Comparison of ENCODE assay signal across 9 cellular contexts in genomic region chr14:87615822-87616679, GRCh38.
DNase-seq lines count a peak whose midpoint lies in the region; TF ChIP-seq lines count a peak whose summit lies in the region.
"Had no signal": no experiment of that assay in that cellular context is flagged by ENCODE, and none has a peak within 500 bp of the region (broad histone marks: within the 10 kb centered on the region; RNA-seq: fewer than 3 reads in every experiment).

No MANE protein-coding gene starts in this region.

- intact Hi-C loops in A673 (cut with micrococcal nuclease; ENCODE audit: unreplicated experiment), result loop anchor here (5.0 to 10.0 kb wide), 4 partner anchors 271 to 611 kb away; no protein-coding TSS in a partner anchor

- no peak overlapping the region for H3K4me3 ChIP-seq in A673 (ENCODE audit: low read depth, low read length, poor library complexity, severe bottlenecking)
- H3K4me3 ChIP-seq in HEK293 (ENCODE audit: low read depth, low read length), result no peak overlapping the region
- no peak overlapping the region for H3K4me3 ChIP-seq in NB4 (ENCODE audit: low read depth, low read length)

- DNase-seq in A673 (ENCODE audit: low spot score), result peak; percentile 75
- DNase-seq in GM10266 (ENCODE audit: extremely low spot score), result peak; percentile 47
- DNase-seq in NB4 (ENCODE audit: low read depth), result peak; percentile 57
- DNase-seq in UCSD-AML1 (lab: John Stamatoyannopoulos, UW; ENCODE audit: unreplicated experiment), result peak; percentile 26
- DNase-seq in erythroblast (lab: John Stamatoyannopoulos, UW), result peak; percentile 26 to 66
- peak; percentile 75 for DNase-seq in neural crest cell (ENCODE audit: low read depth, low spot score)
- DNase-seq in cerebellar nuclear complex (lab: John Stamatoyannopoulos, UW), result no peak

- no peaks in the 10 kb centered on the region for H3K27me3 ChIP-seq in A673 (replicated peaks; ENCODE audit: insufficient read depth, low read depth, low read length, poor library complexity)

- no peaks in the 10 kb centered on the region for H3K4me1 Mint-ChIP-seq in neural crest cell
- H3K4me1 Mint-ChIP-seq: memory B cell had no signal

- no peaks in the 10 kb centered on the region for H3K27me3 Mint-ChIP-seq in neural crest cell (ENCODE audit: low read depth)
- H3K27me3 Mint-ChIP-seq: memory B cell had no signal

- TF ChIP-seq CTCF in A673 (conservative IDR thresholded peaks at IDR 0.05; ENCODE audit: low read depth, low read length) (peak; percentile 84), GM10266 (IDR thresholded peaks at IDR 0.05; ENCODE audit: control insufficient read depth, insufficient read depth, low read depth, missing control alignments) (peak; percentile 75), HEK293 (tag by site-specific recombination; IDR thresholded peaks at IDR 0.05) (no peak), NB4 (IDR thresholded peaks at IDR 0.05; ENCODE audit: low read depth, low read length) (peak; percentile 67), neural crest cell (conservative IDR thresholded peaks at IDR 0.05) (peak; percentile 90)

- POLR2A ChIA-PET in A673 (lab: Charles Lee; ENCODE audit: low non-redundant PET), result no interaction called here
- POLR2A ChIA-PET in HEK293 (lab: Yijun Ruan, JAX), result no interaction called here

- TF ChIP-seq POLR2A in NB4 (IDR thresholded peaks at IDR 0.05; ENCODE audit: extremely low read depth, insufficient read length) (no peak), erythroblast (IDR thresholded peaks at IDR 0.05; ENCODE audit: low read length) (no peak)

- CTCF ChIA-PET in A673 (lab: Charles Lee), result no interaction called here
- CTCF ChIA-PET in HEK293 (lab: Yijun Ruan, JAX), result interaction anchor here (0.6 to 1.4 kb wide), 7 partner anchors 8 to 984 kb away, joined by 3 to 5 read pairs (median 5); no protein-coding TSS in a partner anchor

- H3K4me3 Mint-ChIP-seq in neural crest cell, result no peak overlapping the region
- H3K4me3 Mint-ChIP-seq: memory B cell had no signal

- H3K36me3 ChIP-seq in A673 (ENCODE audit: insufficient read depth, low read length, poor library complexity, severe bottlenecking) (no peaks in the 10 kb centered on the region), HEK293 (ENCODE audit: control insufficient read depth in 2 of 2, insufficient read depth in 1 of 2, low read length in 2 of 2) (no peaks in the 10 kb centered on the region)

- no peak overlapping the region for H3K27ac Mint-ChIP-seq in neural crest cell (ENCODE audit: unreplicated experiment)
- H3K27ac Mint-ChIP-seq: memory B cell had no signal

- H3K27ac ChIP-seq in A673 (ENCODE audit: low read depth, low read length, poor library complexity, severe bottlenecking) (no peak overlapping the region), HEK293 (ENCODE audit: extremely low read depth, low read depth, low read length) (no peak overlapping the region)

- no TSS peak for BruUV-seq in A673 (replicated peaks; lab: Mats Ljungman, UMichigan)

- peaks cover 6% of the 10 kb centered on the region for H3K4me1 ChIP-seq in A673 (ENCODE audit: insufficient read depth, low read length, poor library complexity, severe bottlenecking)
- H3K4me1 ChIP-seq in HEK293 (ENCODE audit: control insufficient read depth, insufficient read depth, low read length), result no peaks in the 10 kb centered on the region

- peaks cover 9% of the 10 kb centered on the region for H3K9me3 Mint-ChIP-seq in neural crest cell

- H3K9me3 ChIP-seq in A673 (ENCODE audit: low read depth, low read length, poor library complexity, severe bottlenecking) (peaks cover 2% of the 10 kb centered on the region), HEK293 (ENCODE audit: control insufficient read depth, insufficient read depth, low read depth, low read length) (no peaks in the 10 kb centered on the region)

- H3K36me3 Mint-ChIP-seq in neural crest cell (ENCODE audit: low read depth), result no peaks in the 10 kb centered on the region
- H3K36me3 Mint-ChIP-seq: memory B cell had no signal

TF ChIP-seq in HEK293, 187 proteins besides CTCF, POLR2A, EP300 and RAD21:
- TF ChIP-seq ZNF138 (tag by site-specific recombination; IDR thresholded peaks at IDR 0.05; ENCODE audit: borderline replicate concordance), result no peak
- TF ChIP-seq ZNF654 (tag by site-specific recombination; IDR thresholded peaks at IDR 0.05; ENCODE audit: low read depth), result peak; percentile 55
- no peak for TF ChIP-seq ZNF837 (tag by site-specific recombination; IDR thresholded peaks at IDR 0.05)
- TF ChIP-seq SCRT2 (tag by site-specific recombination; IDR thresholded peaks at IDR 0.05), result no peak
- no peak for TF ChIP-seq PRDM2 (tag by site-specific recombination; IDR thresholded peaks at IDR 0.05; ENCODE audit: borderline replicate concordance)
- no peak for TF ChIP-seq ZNF211 (tag by site-specific recombination; IDR thresholded peaks at IDR 0.05; ENCODE audit: low read depth)
- no peak for TF ChIP-seq ZNF544 (tag by site-specific recombination; IDR thresholded peaks at IDR 0.05)

Comparison
In these comparisons a context has a peak if more than half of its experiments do, and no peak if none do; other contexts are left out.
1. DNase-seq: peak in A673 (single experiment), GM10266 (single experiment), NB4 (single experiment), UCSD-AML1 (single experiment), erythroblast (2 of 2) and neural crest cell (single experiment); none in cerebellar nuclear complex (0 of 2).